In genomic region chr11:16967347-16967662, GRCh38 we compare ENCODE assay signal across 28 cellular contexts. TPM values are rescaled to one million over a fixed set of nuclear protein-coding genes. Genes with fewer than 3 reads are reported as not detected.
DNase-seq lines count a peak whose midpoint lies in the region; ATAC-seq, FAIRE-seq and TF ChIP-seq lines count a peak whose summit lies in the region.
"Had no signal": no experiment of that assay in that cellular context is flagged by ENCODE, and none has a peak within 500 bp of the region (broad histone marks: within the 10 kb centered on the region; RNA-seq: fewer than 3 reads in every experiment).

No MANE protein-coding gene starts in this region.

- no peak overlapping the region for H3K4me3 Mint-ChIP-seq in naive thymus-derived CD4-positive, alpha-beta T cell
- H3K4me3 Mint-ChIP-seq in type B pancreatic cell = no peak overlapping the region
- H3K4me3 Mint-ChIP-seq: activated CD8-positive, alpha-beta T cell treated with anti-CD3 and anti-CD28 coated beads for 36 hours; activated naive CD4-positive, alpha-beta T cell treated with anti-CD3 and anti-CD28 coated beads, Interleukin-2, amount 50 U/mL, for 24 hours; immature natural killer cell; mesothelial cell of epicardium; natural killer cell treated with Interleukin-12 subunit alpha and Interleukin-12 subunit beta and Interleukin-15 and Interleukin-18, amount 100 ng/mL, for 72 hours had no signal

- CTCF ChIA-PET in naive thymus-derived CD4-positive, alpha-beta T cell (lab: Charles Lee) = no interaction called here

- peaks cover 0 to 16% (median 0%) of the 10 kb centered on the region in 7 donors for H3K4me1 Mint-ChIP-seq in naive thymus-derived CD4-positive, alpha-beta T cell
- peaks cover 38% of the 10 kb centered on the region for H3K4me1 Mint-ChIP-seq in type B pancreatic cell (ENCODE audit: unreplicated experiment)
- H3K4me1 Mint-ChIP-seq: activated naive CD4-positive, alpha-beta T cell treated with anti-CD3 and anti-CD28 coated beads, Interleukin-2, amount 50 U/mL, for 24 hours; immature natural killer cell had no signal

- H3K27ac Mint-ChIP-seq in naive thymus-derived CD4-positive, alpha-beta T cell = no peak overlapping the region
- peak overlapping the region; percentile 63 for H3K27ac Mint-ChIP-seq in type B pancreatic cell
- H3K27ac Mint-ChIP-seq: activated CD8-positive, alpha-beta T cell treated with anti-CD3 and anti-CD28 coated beads for 36 hours; activated naive CD4-positive, alpha-beta T cell treated with anti-CD3 and anti-CD28 coated beads, Interleukin-2, amount 50 U/mL, for 24 hours; natural killer cell treated with Interleukin-12 subunit alpha and Interleukin-12 subunit beta and Interleukin-15 and Interleukin-18, amount 100 ng/mL, for 72 hours had no signal

- POLR2A ChIA-PET in naive thymus-derived CD4-positive, alpha-beta T cell (lab: Charles Lee) = no interaction called here

- no peaks in the 10 kb centered on the region for H3K27me3 ChIP-seq in Peyer's patch
- no peaks in the 10 kb centered on the region for H3K27me3 ChIP-seq in naive thymus-derived CD4-positive, alpha-beta T cell (ENCODE audit: control insufficient read depth in 2 of 2, insufficient read depth in 2 of 2, low read length in 2 of 2)
- H3K27me3 ChIP-seq: BLaER1, vagina had no signal

- no peaks in the 10 kb centered on the region for H3K9me3 ChIP-seq in Peyer's patch
- no peaks in the 10 kb centered on the region for H3K9me3 ChIP-seq in naive thymus-derived CD4-positive, alpha-beta T cell (ENCODE audit: control insufficient read depth in 2 of 3, low read length in 3 of 3)
- H3K9me3 ChIP-seq: BLaER1, left ventricle myocardium inferior, SJSA1, thoracic aorta, vagina had no signal

- DNase-seq in Peyer's patch (no peak), left lobe of liver (ENCODE audit: low spot score) (no peak), type B pancreatic cell (ENCODE audit: extremely low spot score, unreplicated experiment) (no peak), NCI-H446 treated with DMSO at 0.1 percent for 48 hours (lab: John Stamatoyannopoulos, UW) (no peak), NCI-H146 (lab: John Stamatoyannopoulos, UW) (no peak), RCC 7860 (ENCODE audit: low spot score) (no peak)
- no peak for DNase-seq in naive thymus-derived CD4-positive, alpha-beta T cell
- DNase-seq: activated CD8-positive, alpha-beta memory T cell treated with anti-CD3 and anti-CD28 coated beads, Interleukin-2, amount 50 U/mL, for 48 hours; activated CD8-positive, alpha-beta T cell treated with anti-CD3 and anti-CD28 coated beads for 36 hours; anterior cingulate cortex; DMS53; effector CD8-positive, alpha-beta T cell; HCEC 1CT; hypothalamus; immature natural killer cell; left ventricle myocardium inferior; NCI-H82; stimulated activated naive CD8-positive, alpha-beta T cell treated with anti-CD3 and anti-CD28 coated beads, Interleukin-15, Interleukin-2, amounts not matched to agents 100 U/mL and 50 U/mL, for 24 hours; T-helper 9 cell had no signal

- ATAC-seq in left lobe of liver = peak; percentile 80
- ATAC-seq in naive thymus-derived CD4-positive, alpha-beta T cell = peak; percentile 14
- ATAC-seq: activated CD8-positive, alpha-beta T cell treated with anti-CD3 and anti-CD28 coated beads for 36 hours had no signal

- H3K4me3 ChIP-seq in Peyer's patch = no peak overlapping the region
- H3K4me3 ChIP-seq in naive thymus-derived CD4-positive, alpha-beta T cell (ENCODE audit: low read length) = no peak overlapping the region
- H3K4me3 ChIP-seq: BLaER1, left ventricle myocardium inferior, SJSA1, skin epidermis, thoracic aorta, vagina had no signal

- TF ChIP-seq POLR2A in Peyer's patch (IDR thresholded peaks at IDR 0.05) = no peak

- intact Hi-C loops in naive thymus-derived CD4-positive, alpha-beta T cell (cut with micrococcal nuclease) = no loop called here

- H3K27ac ChIP-seq in Peyer's patch = peak overlapping the region in 3 of 4 donors; percentile 59 to 83 (median 77)
- H3K27ac ChIP-seq in naive thymus-derived CD4-positive, alpha-beta T cell (ENCODE audit: low read depth, low read length) = no peak overlapping the region
- H3K27ac ChIP-seq: BLaER1, left ventricle myocardium inferior, RWPE1, SJSA1, skin epidermis, thoracic aorta, vagina had no signal

- no peaks in the 10 kb centered on the region for H3K9me3 Mint-ChIP-seq in naive thymus-derived CD4-positive, alpha-beta T cell
- H3K9me3 Mint-ChIP-seq in type B pancreatic cell = no peaks in the 10 kb centered on the region
- H3K9me3 Mint-ChIP-seq: activated CD8-positive, alpha-beta T cell treated with anti-CD3 and anti-CD28 coated beads for 36 hours; activated naive CD4-positive, alpha-beta T cell treated with anti-CD3 and anti-CD28 coated beads, Interleukin-2, amount 50 U/mL, for 24 hours; immature natural killer cell; mesothelial cell of epicardium; natural killer cell treated with Interleukin-12 subunit alpha and Interleukin-12 subunit beta and Interleukin-15 and Interleukin-18, amount 100 ng/mL, for 72 hours had no signal

- no peak for FAIRE-seq in RCC 7860 (lab: Jason Lieb, UNC)

- TF ChIP-seq CTCF in Peyer's patch (IDR thresholded peaks at IDR 0.05) (no peak), type B pancreatic cell (conservative IDR thresholded peaks at IDR 0.05) (no peak)

- no peaks in the 10 kb centered on the region for H3K36me3 ChIP-seq in Peyer's patch
- no peaks in the 10 kb centered on the region for H3K36me3 ChIP-seq in naive thymus-derived CD4-positive, alpha-beta T cell (ENCODE audit: control insufficient read depth in 2 of 3, insufficient read depth in 3 of 3, low read length in 3 of 3)
- H3K36me3 ChIP-seq: BLaER1, left ventricle myocardium inferior, SJSA1, thoracic aorta, vagina had no signal

- H3K27me3 Mint-ChIP-seq in naive thymus-derived CD4-positive, alpha-beta T cell = peaks cover 0 to 5% (median 0%) of the 10 kb centered on the region in 5 donors
- no peaks in the 10 kb centered on the region for H3K27me3 Mint-ChIP-seq in type B pancreatic cell
- H3K27me3 Mint-ChIP-seq: activated CD8-positive, alpha-beta T cell treated with anti-CD3 and anti-CD28 coated beads for 36 hours; activated naive CD4-positive, alpha-beta T cell treated with anti-CD3 and anti-CD28 coated beads, Interleukin-2, amount 50 U/mL, for 24 hours; natural killer cell treated with Interleukin-12 subunit alpha and Interleukin-12 subunit beta and Interleukin-15 and Interleukin-18, amount 100 ng/mL, for 72 hours had no signal

- H3K36me3 Mint-ChIP-seq in naive thymus-derived CD4-positive, alpha-beta T cell = peaks cover 0 to 3% (median 0%) of the 10 kb centered on the region in 5 donors
- no peaks in the 10 kb centered on the region for H3K36me3 Mint-ChIP-seq in type B pancreatic cell
- H3K36me3 Mint-ChIP-seq: activated naive CD4-positive, alpha-beta T cell treated with anti-CD3 and anti-CD28 coated beads, Interleukin-2, amount 50 U/mL, for 24 hours; immature natural killer cell; mesothelial cell of epicardium; natural killer cell treated with Interleukin-12 subunit alpha and Interleukin-12 subunit beta and Interleukin-15 and Interleukin-18, amount 100 ng/mL, for 72 hours had no signal

- H3K4me1 ChIP-seq in Peyer's patch = peaks cover 0 to 42% (median 0%) of the 10 kb centered on the region in 4 donors
- H3K4me1 ChIP-seq in naive thymus-derived CD4-positive, alpha-beta T cell (ENCODE audit: control insufficient read depth in 2 of 2, insufficient read depth in 2 of 2, low read length in 2 of 2) = no peaks in the 10 kb centered on the region
- H3K4me1 ChIP-seq: BLaER1, left ventricle myocardium inferior, SJSA1, vagina had no signal

RNA-seq across cellular contexts. Expression of gene PLEKHA7, which starts 46.9 kb away (rescaled TPM):
- 100 to 1,000 TPM; 129 to 211 (median 176) TPM for total RNA-seq in Peyer's patch
- total RNA-seq in left lobe of liver = 25.8 TPM
- total RNA-seq in naive thymus-derived CD4-positive, alpha-beta T cell = 1 to 10 TPM; 2.0 to 4.8 (median 3.3) TPM
- polyA plus RNA-seq in naive thymus-derived CD4-positive, alpha-beta T cell = 1 to 10 TPM in 1 of 2 donors, under 1 TPM in 1; 0.84 to 1.1 TPM
- 64.7 and 177 TPM in 2 replicates for total RNA-seq in type B pancreatic cell (ENCODE audit: low replicate concordance)
- total RNA-seq: SJSA1 had no signal
